8 cellular contexts compared by ENCODE assay signal in the genomic region with DNA sequence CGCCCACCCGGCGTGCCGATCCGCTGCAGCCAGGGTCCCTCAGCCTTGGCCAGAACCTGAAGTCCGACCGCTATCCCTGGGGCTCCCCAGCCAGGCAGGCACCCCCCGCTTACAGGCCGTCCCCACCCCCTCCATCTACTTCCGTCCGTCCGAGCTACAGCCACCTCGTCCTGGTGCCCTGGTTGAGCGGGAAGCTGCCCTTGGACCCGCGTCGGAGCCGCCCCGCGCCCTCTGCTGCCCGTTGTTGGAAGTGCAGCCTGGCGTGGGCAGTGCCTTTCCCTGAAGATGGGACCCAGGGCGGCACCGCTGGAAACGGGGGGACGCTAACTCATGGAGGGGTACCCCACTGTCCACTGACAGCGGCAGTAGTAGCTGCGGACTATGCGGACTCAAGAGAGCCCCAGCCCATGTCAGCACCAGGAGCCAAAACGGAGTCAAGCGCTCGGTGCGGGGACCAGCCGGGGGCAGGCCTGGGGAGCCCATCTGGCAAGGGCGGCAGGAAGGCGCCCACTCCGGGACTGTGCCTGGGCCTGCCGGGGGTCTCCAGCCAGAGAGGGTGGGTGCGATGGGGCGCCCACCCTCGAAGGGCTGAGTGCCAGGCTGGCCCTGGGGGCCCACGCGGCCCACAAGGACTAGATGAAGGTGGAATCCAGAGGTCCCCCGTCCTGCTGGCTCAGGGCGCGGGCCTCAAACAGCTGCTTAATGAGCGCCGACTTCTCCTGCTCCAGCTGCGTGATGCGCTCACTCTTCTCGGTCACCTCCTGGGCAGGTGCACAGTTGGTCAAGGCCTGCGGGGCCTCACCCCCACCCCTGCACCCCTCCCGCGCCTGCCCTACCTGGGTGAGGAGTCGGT. TPM values are rescaled to one million over a fixed set of nuclear protein-coding genes. Genes with fewer than 3 reads are reported as not detected.
DNase-seq lines count a peak whose midpoint lies in the region; ATAC-seq and TF ChIP-seq lines count a peak whose summit lies in the region.

No MANE protein-coding gene starts in this region.

- H3K4me1 ChIP-seq in left lung, result peaks cover under 1 to 11% of the 10 kb centered on the region in 2 donors

- ATAC-seq in WTC11, result peak; percentile 51
- peak; percentile 80 for ATAC-seq in left lung
- no peak for ATAC-seq in GM21576 (IDR thresholded peaks at IDR 0.05; ENCODE audit: unreplicated experiment)
- no peak for ATAC-seq in GM19397 (IDR thresholded peaks at IDR 0.05; ENCODE audit: unreplicated experiment)

- peaks cover 12% of the 10 kb centered on the region for H3K4me1 Mint-ChIP-seq in WTC11

- H3K27ac Mint-ChIP-seq in WTC11, result no peak overlapping the region

- peaks cover 6% of the 10 kb centered on the region for H3K27me3 Mint-ChIP-seq in WTC11 (ENCODE audit: low read depth)

- peaks cover 0 to 11% of the 10 kb centered on the region in 2 donors for H3K27me3 ChIP-seq in left lung

- peaks cover 3% of the 10 kb centered on the region for H3K36me3 Mint-ChIP-seq in WTC11

- intact Hi-C loops in left lung (cut with DNase I), result loop anchor here in 1 of 2 donors (10.0 kb wide), 1 partner anchor 279 kb away; no protein-coding TSS in a partner anchor

- POLR2A ChIA-PET in WTC11 (lab: Charles Lee), result interaction anchor here (0.6 kb wide), 1 partner anchor 219 kb away, joined by 7 read pairs; no protein-coding TSS in a partner anchor

- TF ChIP-seq CTCF in WTC11 (IDR thresholded peaks at IDR 0.05), result peak; percentile 99
- peak; percentile 95 to 97 for TF ChIP-seq CTCF in left lung (IDR thresholded peaks at IDR 0.05)

- no peaks in the 10 kb centered on the region for H3K9me3 ChIP-seq in left lung

- H3K4me3 ChIP-seq in left lung, result no peak overlapping the region

- H3K9me3 Mint-ChIP-seq in WTC11, result no peaks in the 10 kb centered on the region

- H3K27ac ChIP-seq in caudate nucleus (ENCODE audit: low read depth, low read length) (no peak overlapping the region), left lung (no peak overlapping the region)

- DNase-seq in D341Med (ENCODE audit: low spot score) (peak; percentile 78), KG1 (lab: John Stamatoyannopoulos, UW) (peak; percentile 10), WTC11 (ENCODE audit: low spot score) (peak; percentile 84), caudate nucleus (lab: John Stamatoyannopoulos, UW) (peak in 47 of 61 donors; percentile 13 to 70 (median 36)), left lung (peak in 1 of 2 donors; percentile 95)
- DNase-seq in stimulated activated CD8-positive, alpha-beta memory T cell treated with anti-CD3 and anti-CD28 coated beads, Interleukin-2, amount 100 ng/mL, for 48 hours (ENCODE audit: low read depth in 2 of 2), result peak; percentile 42 to 64

- CTCF ChIA-PET in WTC11 (lab: Charles Lee), result interaction anchor here (0.5 to 10.4 kb wide), 59 partner anchors 8 to 737 kb away, joined by 3 to 240 read pairs (median 5); a partner anchor contains a TSS

- no peaks in the 10 kb centered on the region for H3K36me3 ChIP-seq in left lung

- no peak overlapping the region for H3K4me3 Mint-ChIP-seq in WTC11

TF ChIP-seq in WTC11, 78 proteins besides CTCF, POLR2A, EP300 and RAD21 (continues in another document):
- TF ChIP-seq TCF7 (CRISPR knock-in tag; IDR thresholded peaks at IDR 0.05; ENCODE audit: low read depth) (no peak), RELA (CRISPR knock-in tag; IDR thresholded peaks at IDR 0.05; ENCODE audit: borderline replicate concordance) (no peak), ZNF423 (CRISPR knock-in tag; IDR thresholded peaks at IDR 0.05) (no peak), FOXP1 (CRISPR knock-in tag; IDR thresholded peaks at IDR 0.05; ENCODE audit: borderline replicate concordance) (no peak)
- TF ChIP-seq, protein P1, sequence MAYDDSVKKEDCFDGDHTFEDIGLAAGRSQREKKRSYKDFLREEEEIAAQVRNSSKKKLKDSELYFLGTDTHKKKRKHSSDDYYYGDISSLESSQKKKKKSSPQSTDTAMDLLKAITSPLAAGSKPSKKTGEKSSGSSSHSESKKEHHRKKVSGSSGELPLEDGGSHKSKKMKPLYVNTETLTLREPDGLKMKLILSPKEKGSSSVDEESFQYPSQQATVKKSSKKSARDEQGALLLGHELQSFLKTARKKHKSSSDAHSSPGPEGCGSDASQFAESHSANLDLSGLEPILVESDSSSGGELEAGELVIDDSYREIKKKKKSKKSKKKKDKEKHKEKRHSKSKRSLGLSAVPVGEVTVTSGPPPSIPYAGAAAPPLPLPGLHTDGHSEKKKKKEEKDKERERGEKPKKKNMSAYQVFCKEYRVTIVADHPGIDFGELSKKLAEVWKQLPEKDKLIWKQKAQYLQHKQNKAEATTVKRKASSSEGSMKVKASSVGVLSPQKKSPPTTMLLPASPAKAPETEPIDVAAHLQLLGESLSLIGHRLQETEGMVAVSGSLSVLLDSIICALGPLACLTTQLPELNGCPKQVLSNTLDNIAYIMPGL (CRISPR knock-in tag; IDR thresholded peaks at IDR 0.05), result peak; percentile 68
- TF ChIP-seq, protein P2, sequence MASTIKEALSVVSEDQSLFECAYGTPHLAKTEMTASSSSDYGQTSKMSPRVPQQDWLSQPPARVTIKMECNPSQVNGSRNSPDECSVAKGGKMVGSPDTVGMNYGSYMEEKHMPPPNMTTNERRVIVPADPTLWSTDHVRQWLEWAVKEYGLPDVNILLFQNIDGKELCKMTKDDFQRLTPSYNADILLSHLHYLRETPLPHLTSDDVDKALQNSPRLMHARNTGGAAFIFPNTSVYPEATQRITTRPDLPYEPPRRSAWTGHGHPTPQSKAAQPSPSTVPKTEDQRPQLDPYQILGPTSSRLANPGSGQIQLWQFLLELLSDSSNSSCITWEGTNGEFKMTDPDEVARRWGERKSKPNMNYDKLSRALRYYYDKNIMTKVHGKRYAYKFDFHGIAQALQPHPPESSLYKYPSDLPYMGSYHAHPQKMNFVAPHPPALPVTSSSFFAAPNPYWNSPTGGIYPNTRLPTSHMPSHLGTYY (CRISPR knock-in tag; IDR thresholded peaks at IDR 0.05), result no peak
- TF ChIP-seq, protein P3, sequence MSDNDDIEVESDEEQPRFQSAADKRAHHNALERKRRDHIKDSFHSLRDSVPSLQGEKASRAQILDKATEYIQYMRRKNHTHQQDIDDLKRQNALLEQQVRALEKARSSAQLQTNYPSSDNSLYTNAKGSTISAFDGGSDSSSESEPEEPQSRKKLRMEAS (CRISPR knock-in tag; IDR thresholded peaks at IDR 0.05), result peak; percentile 64
- TF ChIP-seq, protein P4, sequence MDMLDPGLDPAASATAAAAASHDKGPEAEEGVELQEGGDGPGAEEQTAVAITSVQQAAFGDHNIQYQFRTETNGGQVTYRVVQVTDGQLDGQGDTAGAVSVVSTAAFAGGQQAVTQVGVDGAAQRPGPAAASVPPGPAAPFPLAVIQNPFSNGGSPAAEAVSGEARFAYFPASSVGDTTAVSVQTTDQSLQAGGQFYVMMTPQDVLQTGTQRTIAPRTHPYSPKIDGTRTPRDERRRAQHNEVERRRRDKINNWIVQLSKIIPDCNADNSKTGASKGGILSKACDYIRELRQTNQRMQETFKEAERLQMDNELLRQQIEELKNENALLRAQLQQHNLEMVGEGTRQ (CRISPR knock-in tag; IDR thresholded peaks at IDR 0.05), result no peak
- TF ChIP-seq, protein P5, sequence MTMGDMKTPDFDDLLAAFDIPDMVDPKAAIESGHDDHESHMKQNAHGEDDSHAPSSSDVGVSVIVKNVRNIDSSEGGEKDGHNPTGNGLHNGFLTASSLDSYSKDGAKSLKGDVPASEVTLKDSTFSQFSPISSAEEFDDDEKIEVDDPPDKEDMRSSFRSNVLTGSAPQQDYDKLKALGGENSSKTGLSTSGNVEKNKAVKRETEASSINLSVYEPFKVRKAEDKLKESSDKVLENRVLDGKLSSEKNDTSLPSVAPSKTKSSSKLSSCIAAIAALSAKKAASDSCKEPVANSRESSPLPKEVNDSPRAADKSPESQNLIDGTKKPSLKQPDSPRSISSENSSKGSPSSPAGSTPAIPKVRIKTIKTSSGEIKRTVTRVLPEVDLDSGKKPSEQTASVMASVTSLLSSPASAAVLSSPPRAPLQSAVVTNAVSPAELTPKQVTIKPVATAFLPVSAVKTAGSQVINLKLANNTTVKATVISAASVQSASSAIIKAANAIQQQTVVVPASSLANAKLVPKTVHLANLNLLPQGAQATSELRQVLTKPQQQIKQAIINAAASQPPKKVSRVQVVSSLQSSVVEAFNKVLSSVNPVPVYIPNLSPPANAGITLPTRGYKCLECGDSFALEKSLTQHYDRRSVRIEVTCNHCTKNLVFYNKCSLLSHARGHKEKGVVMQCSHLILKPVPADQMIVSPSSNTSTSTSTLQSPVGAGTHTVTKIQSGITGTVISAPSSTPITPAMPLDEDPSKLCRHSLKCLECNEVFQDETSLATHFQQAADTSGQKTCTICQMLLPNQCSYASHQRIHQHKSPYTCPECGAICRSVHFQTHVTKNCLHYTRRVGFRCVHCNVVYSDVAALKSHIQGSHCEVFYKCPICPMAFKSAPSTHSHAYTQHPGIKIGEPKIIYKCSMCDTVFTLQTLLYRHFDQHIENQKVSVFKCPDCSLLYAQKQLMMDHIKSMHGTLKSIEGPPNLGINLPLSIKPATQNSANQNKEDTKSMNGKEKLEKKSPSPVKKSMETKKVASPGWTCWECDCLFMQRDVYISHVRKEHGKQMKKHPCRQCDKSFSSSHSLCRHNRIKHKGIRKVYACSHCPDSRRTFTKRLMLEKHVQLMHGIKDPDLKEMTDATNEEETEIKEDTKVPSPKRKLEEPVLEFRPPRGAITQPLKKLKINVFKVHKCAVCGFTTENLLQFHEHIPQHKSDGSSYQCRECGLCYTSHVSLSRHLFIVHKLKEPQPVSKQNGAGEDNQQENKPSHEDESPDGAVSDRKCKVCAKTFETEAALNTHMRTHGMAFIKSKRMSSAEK (CRISPR knock-in tag; IDR thresholded peaks at IDR 0.05; ENCODE audit: borderline replicate concordance), result no peak

RNA-seq across cellular contexts. Expression of a gene that starts 6.1 kb away (rescaled TPM):
- total RNA-seq in WTC11 (2021), result 52.0 to 67.0 TPM (median 53.6 TPM) in 3 replicates
- 1 to 10 TPM; 2.7 to 4.6 TPM for total RNA-seq in left lung

RNA-seq across cellular contexts. Expression of a gene that starts 10.4 kb away (rescaled TPM):
- total RNA-seq in WTC11 (2021), result 8.3 to 9.6 TPM (median 9.2 TPM) in 3 replicates
- total RNA-seq in left lung, result under 1 TPM; 0.71 to 0.87 TPM

RNA-seq across cellular contexts. Expression of a gene that starts 13.1 kb away (rescaled TPM):
- total RNA-seq in WTC11 (2021), result 12.1 to 17.7 TPM (median 14.3 TPM) in 3 replicates
- 10 to 100 TPM; 28.1 to 43.1 TPM for total RNA-seq in left lung

RNA-seq across cellular contexts. Expression of a gene that starts 18.3 kb away (rescaled TPM):
- total RNA-seq in WTC11 (2021) (64.3 to 68.8 TPM (median 64.5 TPM) in 3 replicates), left lung (100 to 1,000 TPM; 104 to 105 TPM)

RNA-seq across cellular contexts. Expression of a gene that starts 22.5 kb away (rescaled TPM):
- total RNA-seq in WTC11 (2021) (44.9 to 57.1 TPM (median 47.1 TPM) in 3 replicates), left lung (10 to 100 TPM; 51.5 to 54.9 TPM)

Comparison
In these comparisons a context has a peak if more than half of its experiments do, and no peak if none do; other contexts are left out.
1. ATAC-seq: peak in WTC11 (single experiment) and left lung (single experiment); none in GM21576 (single experiment) and GM19397 (single experiment).